In the genomic region with DNA sequence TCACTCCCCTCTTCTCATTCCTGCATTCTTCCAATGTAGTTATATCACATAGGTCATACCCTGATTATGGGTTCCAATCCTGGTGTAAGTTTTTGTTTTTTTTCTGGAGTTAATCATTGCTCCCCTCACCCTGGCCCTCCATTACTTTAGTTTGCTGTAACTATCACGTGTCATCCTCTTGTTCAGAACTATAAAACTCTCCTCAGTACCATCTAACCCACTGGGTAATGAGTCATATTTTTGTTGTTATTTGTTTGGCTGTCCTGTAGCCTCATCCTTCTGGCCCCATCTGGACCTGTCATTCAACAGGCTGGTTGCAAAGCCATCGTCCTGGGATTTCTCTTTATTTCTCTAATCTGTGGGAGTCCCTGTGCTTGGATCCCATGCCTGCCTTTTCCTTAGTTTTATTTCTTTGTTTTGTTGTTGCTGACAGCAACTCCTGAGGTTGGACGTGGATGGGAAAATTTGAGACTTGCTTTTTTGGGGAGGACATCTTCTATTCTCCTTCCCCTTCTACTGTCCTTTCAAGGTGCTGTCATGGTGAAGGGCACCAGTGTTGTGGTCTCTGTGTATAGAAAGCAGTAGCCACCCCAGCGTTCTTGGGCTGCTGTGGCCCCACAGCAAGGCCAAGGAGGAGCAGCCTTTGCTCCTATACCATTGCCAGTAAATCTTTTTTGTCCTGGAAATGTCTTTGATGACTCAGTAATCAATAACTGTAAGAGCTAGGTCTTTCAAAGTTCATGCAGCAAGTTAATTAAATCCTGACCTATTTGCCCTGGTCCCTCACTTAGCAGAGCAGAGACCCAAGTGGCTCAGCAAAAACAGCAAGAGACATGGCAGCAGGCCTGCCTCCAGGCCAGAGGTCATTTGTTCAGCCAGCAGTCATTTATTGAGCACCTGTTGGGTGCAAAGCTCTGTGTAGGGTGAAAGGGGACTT, we compare ENCODE assay signal across 18 cellular contexts.
A peak's percentile ranks its signal among the peaks of the same experiment; 100 is the strongest.
DNase-seq lines count a peak whose midpoint lies in the region; TF ChIP-seq lines count a peak whose summit lies in the region.
"Had no signal": no experiment of that assay in that cellular context is flagged by ENCODE, and none has a peak within 500 bp of the region (broad histone marks: within the 10 kb centered on the region; RNA-seq: fewer than 3 reads in every experiment).

No MANE protein-coding gene starts in this region.

- peak overlapping the region; percentile 49 for H3K27ac Mint-ChIP-seq in type B pancreatic cell
- H3K27ac Mint-ChIP-seq: activated CD4-positive, alpha-beta T cell treated with anti-CD3 and anti-CD28 coated beads, Interleukin-2, amount 10 ng/mL, durations not matched to agents 7 days and 5 days had no signal

- peak; percentile 8 for DNase-seq in DMS 273 (lab: John Stamatoyannopoulos, UW; ENCODE audit: unreplicated experiment)
- DNase-seq in DMS 273 treated with DMSO at 0.1 percent for 48 hours (lab: John Stamatoyannopoulos, UW) = no peak
- DNase-seq in caudate nucleus (lab: John Stamatoyannopoulos, UW) = no peak
- peak; percentile 17 for DNase-seq in mucosa of gallbladder (ENCODE audit: low spot score)
- DNase-seq in type B pancreatic cell (ENCODE audit: extremely low spot score, unreplicated experiment) = no peak
- DNase-seq in ecto neural progenitor cell (ENCODE audit: low spot score) = no peak
- DNase-seq in hypothalamus (lab: John Stamatoyannopoulos, UW) = no peak
- no peak for DNase-seq in GM10248 (ENCODE audit: extremely low spot score)
- DNase-seq: activated CD4-positive, alpha-beta T cell treated with anti-CD3 and anti-CD28 coated beads, Interleukin-2, amount 10 ng/mL, durations not matched to agents 7 days and 5 days; activated CD8-positive, alpha-beta memory T cell treated with anti-CD3 and anti-CD28 coated beads, Interleukin-2, amount 50 U/mL, for 4 hours; activated effector memory CD4-positive, alpha-beta T cell treated with anti-CD3 and anti-CD28 coated beads, Interleukin-2, amount 50 U/mL, for 16 hours; DMS153; mucosa of descending colon; NCI-H2029 treated with DMSO at 0.1 percent for 48 hours; NCI-H524; stimulated activated CD4-positive, alpha-beta T cell treated with anti-CD3 and anti-CD28 coated beads, Interleukin-4, amount 100 ng/mL, for 1 hour had no signal

- H3K27me3 Mint-ChIP-seq in type B pancreatic cell = no peaks in the 10 kb centered on the region

- peaks cover 9% of the 10 kb centered on the region for H3K36me3 Mint-ChIP-seq in type B pancreatic cell

- peaks cover 49% of the 10 kb centered on the region for H3K4me1 Mint-ChIP-seq in type B pancreatic cell (ENCODE audit: unreplicated experiment)
- H3K4me1 Mint-ChIP-seq: activated CD4-positive, alpha-beta T cell treated with anti-CD3 and anti-CD28 coated beads, Interleukin-2, amount 10 ng/mL, durations not matched to agents 7 days and 5 days had no signal

- peak overlapping the region; percentile 83 for H3K27ac ChIP-seq in caudate nucleus (ENCODE audit: low read depth, low read length)
- H3K27ac ChIP-seq: 22Rv1, BLaER1 had no signal

- CTCF ChIA-PET in GM10248 (lab: Yijun Ruan, JAX) = interaction anchor here (1.6 kb wide), 1 partner anchor 33 kb away, joined by 3 read pairs; no protein-coding TSS in a partner anchor

- TF ChIP-seq CTCF in type B pancreatic cell (conservative IDR thresholded peaks at IDR 0.05) (no peak), GM10248 (IDR thresholded peaks at IDR 0.05; ENCODE audit: control extremely low read depth, extremely low read depth, low read depth, missing control alignments) (no peak)

- no peak overlapping the region for H3K4me3 Mint-ChIP-seq in type B pancreatic cell
- H3K4me3 Mint-ChIP-seq: activated CD4-positive, alpha-beta T cell treated with anti-CD3 and anti-CD28 coated beads, Interleukin-2, amount 10 ng/mL, durations not matched to agents 7 days and 5 days had no signal

- peaks cover 4% of the 10 kb centered on the region for H3K9me3 Mint-ChIP-seq in type B pancreatic cell
- H3K9me3 Mint-ChIP-seq: activated CD4-positive, alpha-beta T cell treated with anti-CD3 and anti-CD28 coated beads, Interleukin-2, amount 10 ng/mL, durations not matched to agents 7 days and 5 days had no signal

- POLR2A ChIA-PET in GM10248 (lab: Yijun Ruan, JAX) = no interaction called here

Comparison
In these comparisons a context has a peak if more than half of its experiments do, and no peak if none do; other contexts are left out.
1. DNase-seq: peak in DMS 273 (single experiment) and mucosa of gallbladder (single experiment); none in DMS 273 treated with DMSO at 0.1 percent for 48 hours (single experiment), caudate nucleus (0 of 61), type B pancreatic cell (single experiment), ecto neural progenitor cell (single experiment), hypothalamus (0 of 51) and GM10248 (single experiment).